ENCODE assay signal across 33 cellular contexts in the genomic region with DNA sequence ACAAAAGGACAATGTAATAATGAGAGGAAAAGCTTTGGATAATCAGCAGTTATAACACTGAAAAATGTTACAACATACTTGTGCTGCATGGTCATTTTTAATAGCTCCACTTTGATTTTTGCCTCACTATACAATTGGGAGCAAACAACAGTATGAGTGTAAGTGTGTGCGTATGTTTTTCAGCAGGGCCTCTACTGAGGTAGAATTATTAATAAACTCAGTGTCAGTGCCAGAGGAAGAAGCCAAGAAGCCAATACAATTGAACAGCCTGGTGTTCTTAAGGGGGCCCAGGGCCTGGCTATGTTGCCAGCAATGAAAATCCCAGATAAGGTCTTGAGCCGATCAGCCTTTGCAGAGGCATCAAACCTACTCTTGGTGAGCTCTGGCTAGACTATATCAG. TPM values are rescaled to one million over a fixed set of nuclear protein-coding genes. Genes with fewer than 3 reads are reported as not detected.
"Had no signal": no experiment of that assay in that cellular context is flagged by ENCODE, and none has a peak within 500 bp of the region (broad histone marks: within the 10 kb centered on the region; RNA-seq: fewer than 3 reads in every experiment).

No MANE protein-coding gene starts in this region.

- H3K4me3 ChIP-seq: coronary artery, esophagus muscularis mucosa, hepatocyte, left lung, lung, prostate gland, right atrium auricular region, stomach, thyroid gland had no signal

- H2AFZ ChIP-seq: hepatocyte, parathyroid adenoma had no signal

- H3K79me2 ChIP-seq: hepatocyte, parathyroid adenoma had no signal

- H3K9ac ChIP-seq: parathyroid adenoma had no signal

- DNase-seq: central memory CD4-positive, alpha-beta T cell; dermis blood vessel endothelial cell; effector memory CD4-positive, alpha-beta T cell; kidney; left lung; naive B cell; stimulated activated CD4-positive, alpha-beta T cell treated with anti-CD3 and anti-CD28 coated beads, Interleukin-2, amount 100 ng/mL, for 24 hours; stimulated activated CD4-positive, alpha-beta T cell treated with anti-CD3 and anti-CD28 coated beads, Interleukin-4, amount 100 ng/mL, for 24 hours; stimulated activated naive CD4-positive, alpha-beta T cell treated with Interleukin-2 at 50 U/mL for 16 hours; stomach; thyroid gland had no signal

- ATAC-seq: left lung; natural killer cell treated with Interleukin-12 subunit alpha and Interleukin-12 subunit beta and Interleukin-15 and Interleukin-18, amount 100 ng/mL, for 72 hours; sciatic nerve; stimulated activated effector memory CD8-positive, alpha-beta T cell treated with anti-CD3 and anti-CD28 coated beads, Interleukin-12 subunit alpha, Interleukin-12 subunit beta, amount 100 ng/mL, for 72 hours had no signal

- H3K9me3 ChIP-seq: esophagus muscularis mucosa, left lung, neutrophil, prostate gland, right atrium auricular region, thyroid gland had no signal

- H3K9me3 Mint-ChIP-seq: memory B cell; natural killer cell treated with Interleukin-12 subunit alpha and Interleukin-12 subunit beta and Interleukin-15 and Interleukin-18, amount 100 ng/mL, for 72 hours; neural crest cell; stimulated activated effector memory CD8-positive, alpha-beta T cell treated with anti-CD3 and anti-CD28 coated beads, Interleukin-12 subunit alpha, Interleukin-12 subunit beta, amount 100 ng/mL, for 72 hours; type B pancreatic cell had no signal

- H3K27ac ChIP-seq: coronary artery, esophagus muscularis mucosa, hepatocyte, left lung, neutrophil, parathyroid adenoma, prostate gland, right atrium auricular region, stomach, thyroid gland had no signal

- H3K4me1 ChIP-seq: left lung, prostate gland, stomach, thyroid gland had no signal

- H3K27ac Mint-ChIP-seq: memory B cell; naive B cell; natural killer cell treated with Interleukin-12 subunit alpha and Interleukin-12 subunit beta and Interleukin-15 and Interleukin-18, amount 100 ng/mL, for 72 hours; stimulated activated effector memory CD8-positive, alpha-beta T cell treated with anti-CD3 and anti-CD28 coated beads, Interleukin-12 subunit alpha, Interleukin-12 subunit beta, amount 100 ng/mL, for 72 hours; type B pancreatic cell had no signal

- H3K36me3 ChIP-seq: neutrophil, prostate gland, right atrium auricular region, thyroid gland had no signal

- H3K36me3 Mint-ChIP-seq: natural killer cell treated with Interleukin-12 subunit alpha and Interleukin-12 subunit beta and Interleukin-15 and Interleukin-18, amount 100 ng/mL, for 72 hours; stimulated activated effector memory CD8-positive, alpha-beta T cell treated with anti-CD3 and anti-CD28 coated beads, Interleukin-12 subunit alpha, Interleukin-12 subunit beta, amount 100 ng/mL, for 72 hours had no signal

- H3K4me3 Mint-ChIP-seq: memory B cell; naive B cell; natural killer cell treated with Interleukin-12 subunit alpha and Interleukin-12 subunit beta and Interleukin-15 and Interleukin-18, amount 100 ng/mL, for 72 hours; neural crest cell; stimulated activated effector memory CD8-positive, alpha-beta T cell treated with anti-CD3 and anti-CD28 coated beads, Interleukin-12 subunit alpha, Interleukin-12 subunit beta, amount 100 ng/mL, for 72 hours; type B pancreatic cell had no signal

- H3K27me3 ChIP-seq: esophagus muscularis mucosa, hepatocyte, left lung, neutrophil, right atrium auricular region, stomach, thyroid gland had no signal

- H3K27me3 Mint-ChIP-seq: memory B cell; naive B cell; natural killer cell treated with Interleukin-12 subunit alpha and Interleukin-12 subunit beta and Interleukin-15 and Interleukin-18, amount 100 ng/mL, for 72 hours; type B pancreatic cell had no signal

- H3K4me1 Mint-ChIP-seq: naive B cell, neural crest cell had no signal

- H3K4me2 ChIP-seq: hepatocyte had no signal

RNA-seq across cellular contexts. Expression of a gene that starts 16.1 kb away (rescaled TPM):
- total RNA-seq: dermis blood vessel endothelial cell, endothelial cell of umbilical vein, esophagus muscularis mucosa, fibroblast of lung, frontal cortex, hepatocyte, omental fat pad, sciatic nerve, stomach, temporal lobe had no signal
- polyA plus RNA-seq: endothelial cell of umbilical vein, fibroblast of lung, urinary bladder had no signal

RNA-seq across cellular contexts. Expression of a gene that starts 51.3 kb away (rescaled TPM):
- total RNA-seq: dermis blood vessel endothelial cell, endothelial cell of umbilical vein, esophagus muscularis mucosa, fibroblast of lung, frontal cortex, omental fat pad, sciatic nerve, skeletal muscle tissue, subcutaneous adipose tissue, temporal lobe, thyroid gland, urinary bladder had no signal
- polyA plus RNA-seq: fibroblast of lung had no signal
